1 cellular context compared by ENCODE assay signal in genomic region chr1:17210176-17210575, GRCh38.
TF ChIP-seq lines count a peak whose summit lies in the region.

No MANE protein-coding gene starts in this region.

TF ChIP-seq in K562, 482 proteins besides CTCF, POLR2A, EP300 and RAD21:
- TF ChIP-seq FOSL1 (tag; conservative IDR thresholded peaks at IDR 0.05) (peak; percentile 72), TCF3 (CRISPR knock-in tag; IDR thresholded peaks at IDR 0.05) (peak; percentile 64), MEIS2 (IDR thresholded peaks at IDR 0.05; ENCODE audit: partially characterized antibody) (peak; percentile 7), POLR2AphosphoS5 (IDR thresholded peaks at IDR 0.05; ENCODE audit: control insufficient read depth, insufficient read depth, low read depth, low read length) (no peak), JUND (IDR thresholded peaks at IDR 0.05; ENCODE audit: borderline replicate concordance, low read depth, low read length) (peak; percentile 13; the same call in 1 of the 2 replicates), JUND (tag; IDR thresholded peaks at IDR 0.05; ENCODE audit: borderline replicate concordance, low read depth, low read length) (no peak), ARID1B (IDR thresholded peaks at IDR 0.05) (peak; percentile 53), ZNF253 (CRISPR knock-in tag; conservative IDR thresholded peaks at IDR 0.05) (no peak)
